ENCODE assay signal across 10 cellular contexts in the genomic region with DNA sequence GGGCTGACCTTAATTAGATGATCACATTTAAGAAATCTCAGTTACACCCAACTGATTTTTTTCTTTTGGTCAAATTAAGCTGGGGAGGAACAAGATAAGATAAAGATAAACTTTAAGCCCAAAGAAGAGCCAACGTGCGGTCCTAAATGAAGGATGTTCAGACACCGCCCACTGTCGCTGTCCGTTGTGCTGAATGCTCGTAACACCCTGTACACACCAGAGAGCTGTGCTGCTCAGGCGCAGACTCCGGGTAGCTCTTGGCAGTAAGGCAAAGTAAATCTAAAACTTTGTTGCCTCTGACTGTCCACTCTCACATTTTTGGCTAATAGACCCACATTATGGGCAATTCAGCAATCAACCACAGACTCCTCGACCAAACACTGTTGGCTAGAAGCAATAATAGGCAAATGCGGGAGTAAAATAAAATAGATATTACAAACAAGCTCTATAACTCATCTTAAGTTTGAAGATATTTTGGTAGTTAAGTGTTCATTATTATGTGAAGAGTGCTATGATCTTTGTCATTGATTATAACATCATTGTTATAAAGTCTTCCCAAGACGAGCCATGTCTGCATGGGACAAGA. TPM values are rescaled to one million over a fixed set of nuclear protein-coding genes. Genes with fewer than 3 reads are reported as not detected.
DNase-seq lines count a peak whose midpoint lies in the region; ATAC-seq and TF ChIP-seq lines count a peak whose summit lies in the region.
"Had no signal": no experiment of that assay in that cellular context is flagged by ENCODE, and none has a peak within 500 bp of the region (broad histone marks: within the 10 kb centered on the region; RNA-seq: fewer than 3 reads in every experiment).

No MANE protein-coding gene starts in this region.

- no peaks in the 10 kb centered on the region for H3K27me3 Mint-ChIP-seq in activated T-cell treated with anti-CD3 and anti-CD28 coated beads, Interleukin-2, amount 50 U/mL, for 4 hours (ENCODE audit: low read depth)
- no peaks in the 10 kb centered on the region for H3K27me3 Mint-ChIP-seq in endodermal cell (ENCODE audit: insufficient read depth)

- H3K9ac ChIP-seq in endodermal cell (ENCODE audit: extremely low read depth, low read length, poor library complexity, severe bottlenecking): no peak overlapping the region

- H3K36me3 ChIP-seq in endodermal cell (ENCODE audit: control insufficient read depth, insufficient read depth, low read length): no peaks in the 10 kb centered on the region

- DNase-seq in activated T-cell treated with anti-CD3 and anti-CD28 coated beads for 48 hours (ENCODE audit: low read depth) (peak; percentile 1), NOMO-1 treated with dmso at 0.1 percent for 144 hours (lab: John Stamatoyannopoulos, UW; ENCODE audit: unreplicated experiment) (peak; percentile 22), endodermal cell (peak; percentile 91), retina (peak; percentile 49), NCI-H345 (lab: John Stamatoyannopoulos, UW) (no peak), sciatic nerve (ENCODE audit: low spot score) (no peak), NCI-H1930 (lab: John Stamatoyannopoulos, UW) (no peak)
- DNase-seq in activated T-cell treated with anti-CD3 and anti-CD28 coated beads, Interleukin-2, amount 50 U/mL, for 4 hours: no peak
- DNase-seq: NCI-H526 treated with DMSO at 0.1 percent for 48 hours had no signal

- no peak overlapping the region for H3K4me3 Mint-ChIP-seq in activated T-cell treated with anti-CD3 and anti-CD28 coated beads, Interleukin-2, amount 50 U/mL, for 4 hours
- H3K4me3 Mint-ChIP-seq in endodermal cell: no peak overlapping the region

- intact Hi-C loops in sciatic nerve (cut with DNase I): no loop called here

- H3K9me3 ChIP-seq in endodermal cell (ENCODE audit: control insufficient read depth, low read length): no peaks in the 10 kb centered on the region

- no peaks in the 10 kb centered on the region for H3K4me1 Mint-ChIP-seq in activated T-cell treated with anti-CD3 and anti-CD28 coated beads, Interleukin-2, amount 50 U/mL, for 4 hours (ENCODE audit: low read depth)
- H3K4me1 Mint-ChIP-seq in endodermal cell: peaks cover 9% of the 10 kb centered on the region

- no peak overlapping the region for H3K27ac Mint-ChIP-seq in endodermal cell

- no peak for TF ChIP-seq CTCF in endodermal cell (conservative IDR thresholded peaks at IDR 0.05)

- H3K4me3 ChIP-seq in endodermal cell (ENCODE audit: low read length): no peak overlapping the region

- no peaks in the 10 kb centered on the region for H3K4me1 ChIP-seq in endodermal cell (ENCODE audit: control insufficient read depth, insufficient read depth, low read length)

- peaks cover 3% of the 10 kb centered on the region for H3K27me3 ChIP-seq in endodermal cell (ENCODE audit: control insufficient read depth, insufficient read depth, low read length, poor library complexity, severe bottlenecking)

- 34 to 64% methylated on average over 2 to 9 of the region's 11 CpGs for WGBS in endodermal cell (ENCODE audit: insufficient coverage in 1 of 2, insufficient read length in 1 of 2), 2 experiments

- ATAC-seq in activated T-cell treated with anti-CD3 and anti-CD28 coated beads, Interleukin-2, amount 50 U/mL, for 4 hours: no peak
- no peak for ATAC-seq in sciatic nerve

- no peaks in the 10 kb centered on the region for H3K36me3 Mint-ChIP-seq in activated T-cell treated with anti-CD3 and anti-CD28 coated beads, Interleukin-2, amount 50 U/mL, for 4 hours (ENCODE audit: insufficient read depth)
- H3K36me3 Mint-ChIP-seq in endodermal cell (ENCODE audit: low read depth): peaks cover 9% of the 10 kb centered on the region

- H3K27ac ChIP-seq in endodermal cell (ENCODE audit: low read depth, low read length): no peak overlapping the region

- no peaks in the 10 kb centered on the region for H3K9me3 Mint-ChIP-seq in activated T-cell treated with anti-CD3 and anti-CD28 coated beads, Interleukin-2, amount 50 U/mL, for 4 hours
- H3K9me3 Mint-ChIP-seq in endodermal cell: no peaks in the 10 kb centered on the region

RNA-seq across cellular contexts. Expression of a gene that starts 57.1 kb away (rescaled TPM):
- total RNA-seq in activated T-cell treated with anti-CD3 and anti-CD28 coated beads, Interleukin-2, amount 50 U/mL, for 4 hours: not detected
- total RNA-seq in endodermal cell (10 to 100 TPM in 1 of 2 donors, 1 to 10 TPM in 1; 8.7 to 14.4 TPM), sciatic nerve (2.1 TPM)
- 1.7 TPM for polyA plus RNA-seq in endodermal cell (2013, experiment 1 of 2)
- polyA plus RNA-seq in endodermal cell (2013, experiment 2 of 2): 2.0 TPM
- polyA plus RNA-seq: adipose tissue had no signal

Comparison
In these comparisons a context has a peak if more than half of its experiments do, and no peak if none do; other contexts are left out.
1. DNase-seq: peak in activated T-cell treated with anti-CD3 and anti-CD28 coated beads for 48 hours (single experiment), NOMO-1 treated with dmso at 0.1 percent for 144 hours (single experiment), endodermal cell (single experiment) and retina (single experiment); none in activated T-cell treated with anti-CD3 and anti-CD28 coated beads, Interleukin-2, amount 50 U/mL, for 4 hours (single experiment), NCI-H345 (single experiment), sciatic nerve (single experiment) and NCI-H1930 (0 of 2).